ENCODE assay signal across 14 cellular contexts in the genomic region with DNA sequence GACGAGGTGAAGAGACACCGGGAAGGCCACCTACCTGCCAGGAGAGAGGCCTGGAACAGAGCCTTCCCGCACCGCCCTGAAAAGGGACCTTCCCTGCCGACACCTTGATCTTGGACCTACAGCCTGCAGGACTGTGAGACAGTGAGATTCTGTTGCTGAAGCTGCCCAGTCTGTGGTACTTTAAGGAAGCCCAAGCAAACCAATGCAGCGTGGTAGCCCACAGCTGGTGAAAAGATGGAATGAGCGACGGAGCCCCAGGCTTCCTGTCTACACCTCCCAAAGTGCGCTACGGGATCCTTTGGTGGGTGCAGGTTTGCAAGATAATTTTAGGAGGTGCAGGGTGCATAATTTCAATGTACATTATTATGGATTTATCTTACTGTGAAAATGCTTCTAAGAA. TPM values are rescaled to one million over a fixed set of nuclear protein-coding genes. Genes with fewer than 3 reads are reported as not detected.
"Had no signal": no experiment of that assay in that cellular context is flagged by ENCODE, and none has a peak within 500 bp of the region (broad histone marks: within the 10 kb centered on the region; RNA-seq: fewer than 3 reads in every experiment).

No MANE protein-coding gene starts in this region.

- H3K27me3 ChIP-seq: adrenal gland, cardiac muscle cell, upper lobe of left lung had no signal

- H3K4me1 ChIP-seq: adrenal gland, suprapubic skin had no signal

- DNase-seq: activated CD4-positive, alpha-beta T cell treated with anti-CD3 and anti-CD28 coated beads, Interleukin-2, amount 10 ng/mL, durations not matched to agents 7 days and 5 days; activated gamma-delta T cell; erythroblast; foreskin melanocyte; immature natural killer cell; retina; stimulated activated CD4-positive, alpha-beta T cell treated with anti-CD3 and anti-CD28 coated beads, Interleukin-2, amount 100 ng/mL, for 24 hours; T-helper 1 cell; T-helper 9 cell had no signal

- H3K27ac ChIP-seq: adrenal gland, cardiac muscle cell, SK-N-MC, suprapubic skin, upper lobe of left lung had no signal

- H3K4me3 ChIP-seq: adrenal gland, cardiac muscle cell, SK-N-MC, suprapubic skin, upper lobe of left lung had no signal

- H3K9me3 ChIP-seq: adrenal gland, suprapubic skin, upper lobe of left lung had no signal

- H3K36me3 ChIP-seq: adrenal gland, cardiac muscle cell, suprapubic skin, upper lobe of left lung had no signal

RNA-seq across cellular contexts. Expression of a gene that starts 33.9 kb away (rescaled TPM):
- total RNA-seq: activated CD4-positive, alpha-beta T cell treated with anti-CD3 and anti-CD28 coated beads, Interleukin-2, amount 10 ng/mL, durations not matched to agents 7 days and 5 days; adrenal gland; cardiac muscle cell had no signal
- polyA plus RNA-seq: cardiac muscle cell, immature natural killer cell had no signal
